1 cellular context compared by ENCODE assay signal in the genomic region with DNA sequence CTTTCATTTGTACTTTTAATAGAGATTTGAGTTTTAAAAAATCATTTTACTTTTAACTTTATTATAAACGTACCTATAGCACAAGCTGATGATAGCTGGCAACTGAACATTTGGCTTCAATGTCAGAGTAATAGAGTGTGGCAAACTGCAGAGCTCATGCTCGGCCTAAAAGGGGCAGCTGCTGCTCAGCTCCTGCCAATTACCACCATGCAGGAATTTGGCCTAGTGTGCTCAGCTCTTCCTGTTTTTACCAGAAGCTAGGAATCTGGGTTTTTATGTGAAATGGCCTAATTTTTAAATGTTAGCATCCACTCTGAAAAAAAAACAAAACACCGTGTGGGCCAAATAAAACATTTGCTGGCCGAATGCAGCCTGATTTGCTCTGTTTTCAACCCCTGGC.
TF ChIP-seq lines count a peak whose summit lies in the region.

No MANE protein-coding gene starts in this region.

TF ChIP-seq in GM12878, 131 proteins besides CTCF, POLR2A, EP300 and RAD21:
- TF ChIP-seq WRNIP1 (IDR thresholded peaks at IDR 0.05; ENCODE audit: borderline replicate concordance, low read depth, low read length) (no peak), MXI1 (IDR thresholded peaks at IDR 0.05; ENCODE audit: low read depth, low read length) (no peak), NFXL1 (IDR thresholded peaks at IDR 0.05; ENCODE audit: borderline replicate concordance) (no peak), BHLHE40 (IDR thresholded peaks at IDR 0.05; ENCODE audit: borderline replicate concordance in 1 of 2, low read depth in 2 of 2, low read length in 1 of 2) (no peak), SREBF2 (IDR thresholded peaks at IDR 0.05; ENCODE audit: low read length) (no peak), CREM (IDR thresholded peaks at IDR 0.05; ENCODE audit: low read depth) (no peak)
- TF ChIP-seq, protein P1, sequence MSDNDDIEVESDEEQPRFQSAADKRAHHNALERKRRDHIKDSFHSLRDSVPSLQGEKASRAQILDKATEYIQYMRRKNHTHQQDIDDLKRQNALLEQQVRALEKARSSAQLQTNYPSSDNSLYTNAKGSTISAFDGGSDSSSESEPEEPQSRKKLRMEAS (IDR thresholded peaks at IDR 0.05; ENCODE audit: low read depth, low read length), result no peak
- TF ChIP-seq, protein P2, sequence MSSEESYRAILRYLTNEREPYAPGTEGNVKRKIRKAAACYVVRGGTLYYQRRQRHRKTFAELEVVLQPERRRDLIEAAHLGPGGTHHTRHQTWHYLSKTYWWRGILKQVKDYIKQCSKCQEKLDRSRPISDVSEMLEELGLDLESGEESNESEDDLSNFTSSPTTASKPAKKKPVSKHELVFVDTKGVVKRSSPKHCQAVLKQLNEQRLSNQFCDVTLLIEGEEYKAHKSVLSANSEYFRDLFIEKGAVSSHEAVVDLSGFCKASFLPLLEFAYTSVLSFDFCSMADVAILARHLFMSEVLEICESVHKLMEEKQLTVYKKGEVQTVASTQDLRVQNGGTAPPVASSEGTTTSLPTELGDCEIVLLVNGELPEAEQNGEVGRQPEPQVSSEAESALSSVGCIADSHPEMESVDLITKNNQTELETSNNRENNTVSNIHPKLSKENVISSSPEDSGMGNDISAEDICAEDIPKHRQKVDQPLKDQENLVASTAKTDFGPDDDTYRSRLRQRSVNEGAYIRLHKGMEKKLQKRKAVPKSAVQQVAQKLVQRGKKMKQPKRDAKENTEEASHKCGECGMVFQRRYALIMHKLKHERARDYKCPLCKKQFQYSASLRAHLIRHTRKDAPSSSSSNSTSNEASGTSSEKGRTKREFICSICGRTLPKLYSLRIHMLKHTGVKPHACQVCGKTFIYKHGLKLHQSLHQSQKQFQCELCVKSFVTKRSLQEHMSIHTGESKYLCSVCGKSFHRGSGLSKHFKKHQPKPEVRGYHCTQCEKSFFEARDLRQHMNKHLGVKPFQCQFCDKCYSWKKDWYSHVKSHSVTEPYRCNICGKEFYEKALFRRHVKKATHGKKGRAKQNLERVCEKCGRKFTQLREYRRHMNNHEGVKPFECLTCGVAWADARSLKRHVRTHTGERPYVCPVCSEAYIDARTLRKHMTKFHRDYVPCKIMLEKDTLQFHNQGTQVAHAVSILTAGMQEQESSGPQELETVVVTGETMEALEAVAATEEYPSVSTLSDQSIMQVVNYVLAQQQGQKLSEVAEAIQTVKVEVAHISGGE (CRISPR knock-in tag; IDR thresholded peaks at IDR 0.05), result no peak
TF ChIP-seq in GM12878: peak in this region for 0.
